11 cellular contexts compared by ENCODE assay signal in the genomic region with DNA sequence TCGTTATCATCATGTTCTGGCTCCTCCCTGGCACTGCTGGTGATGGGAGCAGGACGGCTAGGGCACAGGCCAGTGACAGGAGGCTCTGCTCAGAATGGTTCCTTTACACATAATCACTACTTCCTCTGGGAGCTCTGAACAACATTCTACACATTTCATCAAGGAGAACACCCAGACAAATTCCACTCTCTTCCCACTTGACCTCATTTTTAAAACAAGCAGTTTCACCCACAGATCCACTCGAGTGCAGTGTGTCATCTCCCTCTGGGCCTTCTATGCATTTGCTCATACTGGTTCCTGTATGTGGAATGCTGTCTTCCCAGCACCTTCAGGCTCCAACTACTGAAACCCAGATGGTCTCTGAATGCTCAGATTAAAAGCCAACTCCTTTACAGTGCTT.
DNase-seq lines count a peak whose midpoint lies in the region; ATAC-seq and TF ChIP-seq lines count a peak whose summit lies in the region.
"Had no signal": no experiment of that assay in that cellular context is flagged by ENCODE, and none has a peak within 500 bp of the region (broad histone marks: within the 10 kb centered on the region; RNA-seq: fewer than 3 reads in every experiment).

No MANE protein-coding gene starts in this region.

- POLR2A ChIA-PET in A673 (lab: Charles Lee; ENCODE audit: low non-redundant PET), result no interaction called here

- H3K27me3 ChIP-seq in DND-41 (ENCODE audit: insufficient read depth, low read length, poor library complexity), result no peaks in the 10 kb centered on the region
- H3K27me3 ChIP-seq in trophoblast cell (ENCODE audit: insufficient read depth, low read length), result no peaks in the 10 kb centered on the region
- H3K27me3 ChIP-seq in A673 (replicated peaks; ENCODE audit: insufficient read depth, low read depth, low read length, poor library complexity), result no peaks in the 10 kb centered on the region

- H4K91ac ChIP-seq in trophoblast cell (ENCODE audit: low read depth, low read length), result no peak overlapping the region

- intact Hi-C loops in A673 (cut with micrococcal nuclease; ENCODE audit: unreplicated experiment), result no loop called here

- no peaks in the 10 kb centered on the region for H3K9me3 ChIP-seq in DND-41 (ENCODE audit: insufficient read depth, low read length, severe bottlenecking)
- H3K9me3 ChIP-seq in trophoblast cell (ENCODE audit: insufficient read depth, low read depth, low read length), result no peaks in the 10 kb centered on the region
- H3K9me3 ChIP-seq in A673 (ENCODE audit: low read depth, low read length, poor library complexity, severe bottlenecking), result no peaks in the 10 kb centered on the region

- no peak overlapping the region for H3K9ac ChIP-seq in DND-41 (ENCODE audit: low read depth, low read length)
- no peak overlapping the region for H3K9ac ChIP-seq in trophoblast cell (ENCODE audit: low read length)

- no peaks in the 10 kb centered on the region for H4K20me1 ChIP-seq in DND-41 (ENCODE audit: insufficient read depth, low read length)

- H3K4me2 ChIP-seq in DND-41 (ENCODE audit: insufficient read depth, low read length), result no peak overlapping the region
- no peak overlapping the region for H3K4me2 ChIP-seq in trophoblast cell (ENCODE audit: low read length)

- H3K23ac ChIP-seq in trophoblast cell (ENCODE audit: low read length), result no peak overlapping the region

- H3K4me3 ChIP-seq in DND-41 (ENCODE audit: low read depth in 1 of 2, low read length in 2 of 2) (no peak overlapping the region), epithelial cell of esophagus (ENCODE audit: low read length) (no peak overlapping the region), trophoblast cell (ENCODE audit: low read depth, low read length) (no peak overlapping the region), A673 (ENCODE audit: low read depth, low read length, poor library complexity, severe bottlenecking) (no peak overlapping the region)

- H3K14ac ChIP-seq in trophoblast cell (ENCODE audit: low read length), result no peak overlapping the region

- TF ChIP-seq CTCF in DND-41 (IDR thresholded peaks at IDR 0.05; ENCODE audit: borderline replicate concordance, extremely low read depth, low read length, poor library complexity, severe bottlenecking), result no peak
- TF ChIP-seq CTCF in epithelial cell of esophagus (IDR thresholded peaks at IDR 0.05; ENCODE audit: insufficient read depth, low read depth, low read length, missing control alignments), result no peak
- no peak for TF ChIP-seq CTCF in A673 (conservative IDR thresholded peaks at IDR 0.05; ENCODE audit: low read depth, low read length)

- H3K27ac ChIP-seq in DND-41 (ENCODE audit: low read length) (peak overlapping the region; percentile 2; the same call in 1 of the 2 replicates), trophoblast cell (ENCODE audit: low read depth, low read length) (peak overlapping the region; percentile 26), A673 (ENCODE audit: low read depth, low read length, poor library complexity, severe bottlenecking) (no peak overlapping the region)

- H3K18ac ChIP-seq in trophoblast cell (ENCODE audit: low read length), result no peak overlapping the region

- CTCF ChIA-PET in A673 (lab: Charles Lee), result no interaction called here

- H3K4ac ChIP-seq in trophoblast cell (ENCODE audit: low read depth, low read length), result no peak overlapping the region

- H4K8ac ChIP-seq in trophoblast cell (ENCODE audit: low read depth, low read length), result no peak overlapping the region

- no peak overlapping the region for H2AK5ac ChIP-seq in trophoblast cell (ENCODE audit: low read length)

- BruUV-seq in A673 (replicated peaks; lab: Mats Ljungman, UMichigan), result no TSS peak

- ATAC-seq in DND-41 (ENCODE audit: insufficient read depth, low read depth) (no peak; the same call in 2 of the 3 replicates), HG03045 (IDR thresholded peaks at IDR 0.05; ENCODE audit: unreplicated experiment) (no peak)

- H2AFZ ChIP-seq in DND-41 (ENCODE audit: low read depth, low read length), result no peak overlapping the region
- no peak overlapping the region for H2AFZ ChIP-seq in trophoblast cell (ENCODE audit: insufficient read depth, low read length, poor library complexity)

- H3K4me1 ChIP-seq in DND-41 (ENCODE audit: insufficient read depth, low read length), result no peaks in the 10 kb centered on the region
- peaks cover 4 to 6% of the 10 kb centered on the region in 2 experiments for H3K4me1 ChIP-seq in trophoblast cell (ENCODE audit: control insufficient read depth in 1 of 2, insufficient read depth in 2 of 2, low read length in 2 of 2)
- no peaks in the 10 kb centered on the region for H3K4me1 ChIP-seq in A673 (ENCODE audit: insufficient read depth, low read length, poor library complexity, severe bottlenecking)

- no peak overlapping the region for H2BK120ac ChIP-seq in trophoblast cell (ENCODE audit: insufficient read depth, low read length, poor library complexity)

- H3K79me1 ChIP-seq in trophoblast cell (ENCODE audit: low read length), result no peaks in the 10 kb centered on the region

- no peaks in the 10 kb centered on the region; the same call in 1 of the 2 replicates for H3K79me2 ChIP-seq in DND-41 (ENCODE audit: insufficient read depth, low read length)
- H3K79me2 ChIP-seq in trophoblast cell (ENCODE audit: control insufficient read depth, insufficient read depth, low read length, poor library complexity), result no peaks in the 10 kb centered on the region

- no peak overlapping the region for H4K12ac ChIP-seq in trophoblast cell (ENCODE audit: low read depth, low read length)

- WGBS in trophoblast cell (ENCODE audit: extremely low coverage, insufficient coverage, insufficient read length), result no CpG with 5 or more reads among the region's 3 CpGs

- H3K36me3 ChIP-seq in DND-41 (ENCODE audit: insufficient read depth, low read length), result peaks cover 97% of the 10 kb centered on the region
- peaks cover 2 to 11% of the 10 kb centered on the region in 2 experiments for H3K36me3 ChIP-seq in trophoblast cell (ENCODE audit: control insufficient read depth in 1 of 2, insufficient read depth in 2 of 2, low read length in 2 of 2)
- H3K36me3 ChIP-seq in A673 (ENCODE audit: insufficient read depth, low read length, poor library complexity, severe bottlenecking), result peaks cover 28% of the 10 kb centered on the region

- DNase-seq in DND-41 (no peak), LHCN-M2 (ENCODE audit: low read depth) (peak; percentile 31), epithelial cell of esophagus (ENCODE audit: low read depth) (peak; percentile 18), trophoblast cell (peak; percentile 49 to 69), A673 (ENCODE audit: low spot score) (no peak), NCI-H446 (lab: John Stamatoyannopoulos, UW) (no peak)
- DNase-seq: activated CD4-positive, alpha-beta T cell treated with anti-CD3 and anti-CD28 coated beads for 4 hours; activated effector memory CD4-positive, alpha-beta T cell treated with anti-CD3 and anti-CD28 coated beads, Interleukin-2, amount 50 U/mL, for 16 hours; DMS 273 treated with DMSO at 0.1 percent for 48 hours; NCI-H2171 had no signal

- H2BK5ac ChIP-seq in trophoblast cell (ENCODE audit: low read depth, low read length, poor library complexity), result no peak overlapping the region

- no peak overlapping the region for H2BK12ac ChIP-seq in trophoblast cell (ENCODE audit: low read length)

Comparison
In these comparisons a context has a peak if more than half of its experiments do, and no peak if none do; other contexts are left out.
1. DNase-seq: peak in LHCN-M2 (single experiment), epithelial cell of esophagus (single experiment) and trophoblast cell (2 of 2); none in DND-41 (single experiment), A673 (single experiment) and NCI-H446 (0 of 2).